In the genomic region with DNA sequence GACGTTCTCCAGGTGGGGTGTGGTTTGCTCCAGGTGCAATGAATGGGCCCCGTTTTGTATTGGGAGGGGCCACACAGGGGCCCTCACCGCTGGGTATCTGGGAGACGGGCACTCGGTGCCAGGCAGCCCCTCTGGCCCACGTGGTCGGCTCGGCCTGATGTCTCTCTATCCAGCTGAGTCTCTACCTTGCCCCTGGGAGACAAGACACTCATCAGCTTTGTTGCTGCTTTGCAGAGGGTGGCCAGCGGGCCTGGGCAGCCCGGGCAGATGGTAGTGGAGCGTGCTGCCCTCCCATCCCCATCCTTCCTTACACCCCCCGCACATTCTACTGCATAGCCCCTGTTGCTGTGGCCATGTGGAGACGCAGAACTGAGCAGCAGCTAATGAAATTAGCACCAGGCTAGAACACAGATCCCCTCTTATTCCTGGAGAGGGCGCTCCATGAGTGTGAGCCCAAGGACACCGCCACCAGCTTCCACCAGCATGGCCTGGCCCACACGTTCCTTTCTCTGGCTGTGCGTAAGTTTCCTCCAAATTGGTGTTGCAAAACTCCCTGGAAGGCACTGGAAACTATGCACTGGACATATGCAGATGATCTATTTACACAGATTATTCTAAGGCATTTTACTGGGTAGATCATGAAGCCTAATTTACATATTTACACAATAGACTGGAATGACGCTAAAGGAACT, we compare ENCODE assay signal across 15 cellular contexts.
A peak's percentile ranks its signal among the peaks of the same experiment; 100 is the strongest.
DNase-seq lines count a peak whose midpoint lies in the region; TF ChIP-seq lines count a peak whose summit lies in the region.
"Had no signal": no experiment of that assay in that cellular context is flagged by ENCODE, and none has a peak within 500 bp of the region (broad histone marks: within the 10 kb centered on the region; RNA-seq: fewer than 3 reads in every experiment).

No MANE protein-coding gene starts in this region.

- peak; percentile 60 for TF ChIP-seq CTCF in glutamatergic neuron (IDR thresholded peaks at IDR 0.05; ENCODE audit: partially characterized antibody, unreplicated experiment)

- H3K36me3 Mint-ChIP-seq in glutamatergic neuron (ENCODE audit: unreplicated experiment), result peaks cover 31% of the 10 kb centered on the region
- H3K36me3 Mint-ChIP-seq in CD4-positive, alpha-beta memory T cell, result no peaks in the 10 kb centered on the region
- H3K36me3 Mint-ChIP-seq: activated naive CD8-positive, alpha-beta T cell treated with anti-CD3 and anti-CD28 coated beads, Interleukin-2, amount 10 ng/mL, durations not matched to agents 7 days and 5 days had no signal

- H3K9me3 ChIP-seq in CD4-positive, alpha-beta memory T cell (ENCODE audit: control insufficient read depth in 1 of 2, low read length in 2 of 2), result no peaks in the 10 kb centered on the region
- H3K9me3 ChIP-seq: SJSA1, upper lobe of left lung had no signal

- intact Hi-C loops in CD4-positive, alpha-beta memory T cell (cut with micrococcal nuclease), result no loop called here

- peak overlapping the region; percentile 68 for H3K4me3 Mint-ChIP-seq in glutamatergic neuron (ENCODE audit: unreplicated experiment)
- H3K4me3 Mint-ChIP-seq in CD4-positive, alpha-beta memory T cell, result no peak overlapping the region
- H3K4me3 Mint-ChIP-seq: activated B cell treated with CpG ODN at 0.5 μM for 24 hours; activated naive CD8-positive, alpha-beta T cell treated with anti-CD3 and anti-CD28 coated beads, Interleukin-2, amount 10 ng/mL, durations not matched to agents 7 days and 5 days had no signal

- H3K9me3 Mint-ChIP-seq in glutamatergic neuron (ENCODE audit: unreplicated experiment), result peaks cover 34% of the 10 kb centered on the region
- peaks cover 0 to 3% (median 0%) of the 10 kb centered on the region in 8 donors for H3K9me3 Mint-ChIP-seq in CD4-positive, alpha-beta memory T cell
- H3K9me3 Mint-ChIP-seq: activated B cell treated with CpG ODN at 0.5 μM for 24 hours; activated naive CD8-positive, alpha-beta T cell treated with anti-CD3 and anti-CD28 coated beads, Interleukin-2, amount 10 ng/mL, durations not matched to agents 7 days and 5 days had no signal

- no peaks in the 10 kb centered on the region for H3K27me3 ChIP-seq in CD4-positive, alpha-beta memory T cell (ENCODE audit: insufficient read depth, low read length)
- H3K27me3 ChIP-seq: SJSA1, upper lobe of left lung had no signal

- H3K36me3 ChIP-seq in CD4-positive, alpha-beta memory T cell (ENCODE audit: insufficient read depth, low read length), result no peaks in the 10 kb centered on the region
- H3K36me3 ChIP-seq: upper lobe of left lung had no signal

- H3K27ac ChIP-seq in CD4-positive, alpha-beta memory T cell (ENCODE audit: low read depth, low read length), result no peak overlapping the region
- H3K27ac ChIP-seq: parathyroid adenoma, SJSA1, upper lobe of left lung had no signal

- no peak overlapping the region for H3K4me3 ChIP-seq in CD4-positive, alpha-beta memory T cell (ENCODE audit: low read length in 2 of 2)
- H3K4me3 ChIP-seq: SJSA1, upper lobe of left lung had no signal

- DNase-seq in NCI-H82 (lab: John Stamatoyannopoulos, UW) (peak; percentile 3), NCI-H82 treated with DMSO at 0.1 percent for 48 hours (lab: John Stamatoyannopoulos, UW; ENCODE audit: unreplicated experiment) (no peak), NCI-H69 (lab: John Stamatoyannopoulos, UW) (peak; percentile 96), glutamatergic neuron (peak; percentile 59), superior temporal gyrus (ENCODE audit: extremely low spot score) (peak; percentile 45), NOMO-1 treated with dmso at 0.1 percent for 144 hours (lab: John Stamatoyannopoulos, UW; ENCODE audit: unreplicated experiment) (no peak), DMS153 (lab: John Stamatoyannopoulos, UW) (no peak)
- no peak for DNase-seq in CD4-positive, alpha-beta memory T cell
- DNase-seq: activated B cell treated with CpG ODN at 0.5 μM for 24 hours; activated CD8-positive, alpha-beta memory T cell treated with anti-CD3 and anti-CD28 coated beads, Interleukin-2, amount 50 U/mL, for 48 hours; activated naive CD8-positive, alpha-beta T cell treated with anti-CD3 and anti-CD28 coated beads, Interleukin-2, amount 10 ng/mL, durations not matched to agents 7 days and 5 days; NCI-H524 treated with DMSO at 0.1 percent for 48 hours; upper lobe of left lung had no signal

- POLR2A ChIA-PET in CD4-positive, alpha-beta memory T cell (lab: Charles Lee; ENCODE audit: partially characterized antibody), result no interaction called here

- CTCF ChIA-PET in CD4-positive, alpha-beta memory T cell (lab: Charles Lee; ENCODE audit: partially characterized antibody), result no interaction called here

- H3K4me1 ChIP-seq in CD4-positive, alpha-beta memory T cell (ENCODE audit: insufficient read depth, low read length), result no peaks in the 10 kb centered on the region
- H3K4me1 ChIP-seq: parathyroid adenoma, SJSA1, upper lobe of left lung had no signal

- peaks cover 23% of the 10 kb centered on the region for H3K27me3 Mint-ChIP-seq in glutamatergic neuron (ENCODE audit: unreplicated experiment)
- H3K27me3 Mint-ChIP-seq in CD4-positive, alpha-beta memory T cell, result no peaks in the 10 kb centered on the region
- H3K27me3 Mint-ChIP-seq: activated B cell treated with CpG ODN at 0.5 μM for 24 hours had no signal

- peak overlapping the region; percentile 98 for H3K27ac Mint-ChIP-seq in glutamatergic neuron (ENCODE audit: unreplicated experiment)
- H3K27ac Mint-ChIP-seq in CD4-positive, alpha-beta memory T cell, result no peak overlapping the region
- H3K27ac Mint-ChIP-seq: activated B cell treated with CpG ODN at 0.5 μM for 24 hours; activated naive CD8-positive, alpha-beta T cell treated with anti-CD3 and anti-CD28 coated beads, Interleukin-2, amount 10 ng/mL, durations not matched to agents 7 days and 5 days had no signal

- H3K4me1 Mint-ChIP-seq in glutamatergic neuron (ENCODE audit: low read depth, unreplicated experiment), result peaks cover 41% of the 10 kb centered on the region
- no peaks in the 10 kb centered on the region for H3K4me1 Mint-ChIP-seq in CD4-positive, alpha-beta memory T cell
- H3K4me1 Mint-ChIP-seq: activated B cell treated with CpG ODN at 0.5 μM for 24 hours; activated naive CD8-positive, alpha-beta T cell treated with anti-CD3 and anti-CD28 coated beads, Interleukin-2, amount 10 ng/mL, durations not matched to agents 7 days and 5 days had no signal

Comparison
In these comparisons a context has a peak if more than half of its experiments do, and no peak if none do; other contexts are left out.
1. DNase-seq: peak in NCI-H82 (single experiment), NCI-H69 (single experiment), glutamatergic neuron (single experiment) and superior temporal gyrus (single experiment); none in NCI-H82 treated with DMSO at 0.1 percent for 48 hours (single experiment), CD4-positive, alpha-beta memory T cell (0 of 5), NOMO-1 treated with dmso at 0.1 percent for 144 hours (single experiment) and DMS153 (single experiment).